ENCODE assay signal across 16 cellular contexts in genomic region chr11:1151366-1152315, GRCh38. TPM values are rescaled to one million over a fixed set of nuclear protein-coding genes. Genes with fewer than 3 reads are reported as not detected.
DNase-seq lines count a peak whose midpoint lies in the region; ATAC-seq and TF ChIP-seq lines count a peak whose summit lies in the region.
"Had no signal": no experiment of that assay in that cellular context is flagged by ENCODE, and none has a peak within 500 bp of the region (broad histone marks: within the 10 kb centered on the region; RNA-seq: fewer than 3 reads in every experiment).

No MANE protein-coding gene starts in this region.

- H3K4me1 Mint-ChIP-seq in chondrocyte (ENCODE audit: low read depth): peaks cover 12% of the 10 kb centered on the region
- peaks cover 0 to 6% of the 10 kb centered on the region in 2 donors for H3K4me1 Mint-ChIP-seq in effector memory CD8-positive, alpha-beta T cell (ENCODE audit: low read depth in 2 of 2)
- peaks cover 10% of the 10 kb centered on the region for H3K4me1 Mint-ChIP-seq in stimulated activated effector memory CD8-positive, alpha-beta T cell treated with anti-CD3 and anti-CD28 coated beads, Interleukin-12 subunit alpha, Interleukin-12 subunit beta, amount 100 ng/mL, for 72 hours

- peak; percentile 44; the same call in 1 of the 3 replicates for ATAC-seq in DND-41 (ENCODE audit: insufficient read depth, low read depth)
- ATAC-seq in effector memory CD8-positive, alpha-beta T cell (replicated peaks): no peak
- no peak for ATAC-seq in stimulated activated effector memory CD8-positive, alpha-beta T cell treated with anti-CD3 and anti-CD28 coated beads, Interleukin-12 subunit alpha, Interleukin-12 subunit beta, amount 100 ng/mL, for 72 hours

- no peak overlapping the region for H4K8ac ChIP-seq in neuronal stem cell (ENCODE audit: low read depth, low read length)

- H3K23ac ChIP-seq in neuronal stem cell (ENCODE audit: low read depth, low read length, poor library complexity): no peak overlapping the region

- H2AFZ ChIP-seq in DND-41 (ENCODE audit: low read depth, low read length) (no peak overlapping the region), neuronal stem cell (ENCODE audit: low read length) (peak overlapping the region; percentile 17)

- no peaks in the 10 kb centered on the region for H3K9me3 Mint-ChIP-seq in chondrocyte (ENCODE audit: low read depth)
- no peaks in the 10 kb centered on the region for H3K9me3 Mint-ChIP-seq in effector memory CD8-positive, alpha-beta T cell
- H3K9me3 Mint-ChIP-seq in stimulated activated effector memory CD8-positive, alpha-beta T cell treated with anti-CD3 and anti-CD28 coated beads, Interleukin-12 subunit alpha, Interleukin-12 subunit beta, amount 100 ng/mL, for 72 hours: no peaks in the 10 kb centered on the region
- H3K9me3 Mint-ChIP-seq: T-cell had no signal

- no peak overlapping the region for H3K4me3 Mint-ChIP-seq in chondrocyte (ENCODE audit: unreplicated experiment)
- H3K4me3 Mint-ChIP-seq in effector memory CD8-positive, alpha-beta T cell: no peak overlapping the region
- no peak overlapping the region for H3K4me3 Mint-ChIP-seq in stimulated activated effector memory CD8-positive, alpha-beta T cell treated with anti-CD3 and anti-CD28 coated beads, Interleukin-12 subunit alpha, Interleukin-12 subunit beta, amount 100 ng/mL, for 72 hours
- H3K4me3 Mint-ChIP-seq: activated naive CD8-positive, alpha-beta T cell treated with anti-CD3 and anti-CD28 coated beads, Interleukin-2, amount 10 ng/mL, durations not matched to agents 7 days and 5 days; T-cell had no signal

- peak overlapping the region; percentile 28 for H3K18ac ChIP-seq in neuronal stem cell (ENCODE audit: low read length)

- H4K91ac ChIP-seq in neuronal stem cell (ENCODE audit: low read depth, low read length, poor library complexity): no peak overlapping the region

- no peaks in the 10 kb centered on the region for H3K27me3 ChIP-seq in DND-41 (ENCODE audit: insufficient read depth, low read length, poor library complexity)
- peaks cover 0 to 3% (median 0%) of the 10 kb centered on the region in 3 experiments for H3K27me3 ChIP-seq in neuronal stem cell (ENCODE audit: control insufficient read depth in 3 of 3, insufficient read depth in 3 of 3, low read depth in 1 of 3, low read length in 3 of 3)
- H3K27me3 ChIP-seq: pancreas had no signal

- H3K27ac ChIP-seq in DND-41 (ENCODE audit: low read length) (no peak overlapping the region), neuronal stem cell (replicated peaks; ENCODE audit: low read length) (no peak overlapping the region)
- H3K27ac ChIP-seq: HL-60, pancreas had no signal

- no peak overlapping the region for H3K4ac ChIP-seq in neuronal stem cell (ENCODE audit: low read length)

- peak overlapping the region; percentile 56 for H3K14ac ChIP-seq in neuronal stem cell (ENCODE audit: low read length)

- H3K9ac ChIP-seq in DND-41 (ENCODE audit: low read depth, low read length): no peak overlapping the region
- no peak overlapping the region for H3K9ac ChIP-seq in neuronal stem cell (ENCODE audit: low read depth, low read length, poor library complexity)

- H2BK12ac ChIP-seq in neuronal stem cell (ENCODE audit: low read length): no peak overlapping the region

- peak overlapping the region; percentile 54 for H3K27ac Mint-ChIP-seq in chondrocyte (ENCODE audit: unreplicated experiment)
- no peak overlapping the region for H3K27ac Mint-ChIP-seq in effector memory CD8-positive, alpha-beta T cell
- no peak overlapping the region for H3K27ac Mint-ChIP-seq in stimulated activated effector memory CD8-positive, alpha-beta T cell treated with anti-CD3 and anti-CD28 coated beads, Interleukin-12 subunit alpha, Interleukin-12 subunit beta, amount 100 ng/mL, for 72 hours
- H3K27ac Mint-ChIP-seq: activated naive CD8-positive, alpha-beta T cell treated with anti-CD3 and anti-CD28 coated beads, Interleukin-2, amount 10 ng/mL, durations not matched to agents 7 days and 5 days; T-cell had no signal

- WGBS in neuronal stem cell (ENCODE audit: extremely low coverage in 2 of 2, insufficient read length in 2 of 2, insufficient replicate concordance in 1 of 2), 2 donors: no CpG with 5 or more reads among the region's 22 CpGs

- H3K4me2 ChIP-seq in DND-41 (ENCODE audit: insufficient read depth, low read length): no peak overlapping the region
- no peak overlapping the region for H3K4me2 ChIP-seq in neuronal stem cell (ENCODE audit: insufficient read depth, low read length, poor library complexity, severe bottlenecking)

- H3K4me3 ChIP-seq in DND-41 (ENCODE audit: low read depth in 1 of 2, low read length in 2 of 2) (no peak overlapping the region), neuronal stem cell (ENCODE audit: low read length in 2 of 2) (no peak overlapping the region)
- H3K4me3 ChIP-seq: pancreas had no signal

- TF ChIP-seq CTCF in DND-41 (IDR thresholded peaks at IDR 0.05; ENCODE audit: borderline replicate concordance, extremely low read depth, low read length, poor library complexity, severe bottlenecking) (no peak), chondrocyte (IDR thresholded peaks at IDR 0.05) (no peak)

- H3K79me2 ChIP-seq in DND-41 (ENCODE audit: insufficient read depth, low read length): no peaks in the 10 kb centered on the region

- H3K9me3 ChIP-seq in DND-41 (ENCODE audit: insufficient read depth, low read length, severe bottlenecking) (peaks cover 5% of the 10 kb centered on the region), neuronal stem cell (replicated peaks in 1 of 2; ENCODE audit: control insufficient read depth in 2 of 2, insufficient read depth in 1 of 2, low read depth in 1 of 2, low read length in 2 of 2) (peaks cover 10 to 12% of the 10 kb centered on the region in 2 donors)
- H3K9me3 ChIP-seq: Caco-2, pancreas had no signal

- H2BK15ac ChIP-seq in neuronal stem cell (ENCODE audit: low read length): peak overlapping the region; percentile 43

- H3K36me3 ChIP-seq in DND-41 (ENCODE audit: insufficient read depth, low read length) (no peaks in the 10 kb centered on the region), neuronal stem cell (replicated peaks in 1 of 2; ENCODE audit: control insufficient read depth in 2 of 2, insufficient read depth in 2 of 2, low read length in 2 of 2) (no peaks in the 10 kb centered on the region)
- H3K36me3 ChIP-seq: pancreas had no signal

- no peak overlapping the region for H2BK5ac ChIP-seq in neuronal stem cell (ENCODE audit: low read length)

- peaks cover 8% of the 10 kb centered on the region for H3K27me3 Mint-ChIP-seq in chondrocyte (ENCODE audit: low read depth)
- H3K27me3 Mint-ChIP-seq in effector memory CD8-positive, alpha-beta T cell: peaks cover 0 to 17% of the 10 kb centered on the region in 2 donors

- no peaks in the 10 kb centered on the region for H3K36me3 Mint-ChIP-seq in chondrocyte (ENCODE audit: low read depth)
- no peaks in the 10 kb centered on the region for H3K36me3 Mint-ChIP-seq in effector memory CD8-positive, alpha-beta T cell (ENCODE audit: insufficient read depth)
- H3K36me3 Mint-ChIP-seq in stimulated activated effector memory CD8-positive, alpha-beta T cell treated with anti-CD3 and anti-CD28 coated beads, Interleukin-12 subunit alpha, Interleukin-12 subunit beta, amount 100 ng/mL, for 72 hours: no peaks in the 10 kb centered on the region
- H3K36me3 Mint-ChIP-seq: activated naive CD8-positive, alpha-beta T cell treated with anti-CD3 and anti-CD28 coated beads, Interleukin-2, amount 10 ng/mL, durations not matched to agents 7 days and 5 days; T-cell had no signal

- H2AK5ac ChIP-seq in neuronal stem cell (ENCODE audit: low read depth, low read length): peak overlapping the region; percentile 56

- no peak overlapping the region for H2BK120ac ChIP-seq in neuronal stem cell (ENCODE audit: low read depth, low read length)

- H4K20me1 ChIP-seq in DND-41 (ENCODE audit: insufficient read depth, low read length): no peaks in the 10 kb centered on the region; the same call in 1 of the 2 replicates

- no peaks in the 10 kb centered on the region for H3K4me1 ChIP-seq in DND-41 (ENCODE audit: insufficient read depth, low read length)
- H3K4me1 ChIP-seq in neuronal stem cell (ENCODE audit: control insufficient read depth in 2 of 2, insufficient read depth in 1 of 2, low read depth in 1 of 2, low read length in 2 of 2): peaks cover 0 to 1% of the 10 kb centered on the region in 2 donors
- H3K4me1 ChIP-seq: pancreas had no signal

- peaks cover 2% of the 10 kb centered on the region for H3K79me1 ChIP-seq in neuronal stem cell (ENCODE audit: low read depth, low read length)

- DNase-seq in DND-41 (no peak), HuH-7 (ENCODE audit: low spot score) (peak; percentile 16), chondrocyte (ENCODE audit: low spot score) (peak; percentile 86), neuronal stem cell (ENCODE audit: low spot score) (no peak), UCSD-AML1 (lab: John Stamatoyannopoulos, UW; ENCODE audit: unreplicated experiment) (no peak), NCI-H2107 (lab: John Stamatoyannopoulos, UW) (no peak)
- DNase-seq in effector memory CD8-positive, alpha-beta T cell: no peak
- no peak for DNase-seq in stimulated activated effector memory CD8-positive, alpha-beta T cell treated with anti-CD3 and anti-CD28 coated beads, Interleukin-12 subunit alpha, Interleukin-12 subunit beta, amount 100 ng/mL, for 72 hours (ENCODE audit: low spot score in 2 of 2)
- DNase-seq: NCI-H1048, NCI-H526 had no signal

RNA-seq across cellular contexts. Expression of gene MUC5AC, which starts 6.1 kb away (rescaled TPM):
- total RNA-seq in chondrocyte: not detected in 3 replicates
- polyA plus RNA-seq in neuronal stem cell (2013, experiment 1 of 2): not detected
- polyA plus RNA-seq in neuronal stem cell (2013, experiment 2 of 2): not detected
- total RNA-seq: activated naive CD8-positive, alpha-beta T cell treated with anti-CD3 and anti-CD28 coated beads, Interleukin-2, amount 10 ng/mL, durations not matched to agents 7 days and 5 days; frontal cortex had no signal

Comparison
In these comparisons a context has a peak if more than half of its experiments do, and no peak if none do; other contexts are left out.
1. DNase-seq: peak in HuH-7 (single experiment) and chondrocyte (single experiment); none in DND-41 (single experiment), neuronal stem cell (single experiment), UCSD-AML1 (single experiment), NCI-H2107 (single experiment), effector memory CD8-positive, alpha-beta T cell (0 of 3) and stimulated activated effector memory CD8-positive, alpha-beta T cell treated with anti-CD3 and anti-CD28 coated beads, Interleukin-12 subunit alpha, Interleukin-12 subunit beta, amount 100 ng/mL, for 72 hours (0 of 2).